Comparison of ENCODE assay signal across 9 cellular contexts in genomic region chr5:136174021-136174659, GRCh38. TPM values are rescaled to one million over a fixed set of nuclear protein-coding genes. Genes with fewer than 3 reads are reported as not detected.
DNase-seq lines count a peak whose midpoint lies in the region; ATAC-seq and TF ChIP-seq lines count a peak whose summit lies in the region.
"Had no signal": no experiment of that assay in that cellular context is flagged by ENCODE, and none has a peak within 500 bp of the region (broad histone marks: within the 10 kb centered on the region; RNA-seq: fewer than 3 reads in every experiment).

No MANE protein-coding gene starts in this region.

- no peaks in the 10 kb centered on the region for H3K9me3 ChIP-seq in mucosa of descending colon

- H3K27me3 Mint-ChIP-seq in activated CD8-positive, alpha-beta memory T cell treated with anti-CD3 and anti-CD28 coated beads, Interleukin-2, amount 10 ng/mL, durations not matched to agents 7 days and 5 days, result no peaks in the 10 kb centered on the region
- H3K27me3 Mint-ChIP-seq: stimulated activated naive CD8-positive, alpha-beta T cell treated with anti-CD3 and anti-CD28 coated beads, Interleukin-15, Interleukin-2, amounts not matched to agents 100 ng/mL and 50 ng/mL, for 24 hours had no signal

- H3K4me1 ChIP-seq in mucosa of descending colon (ENCODE audit: low read depth), result no peaks in the 10 kb centered on the region

- H3K36me3 ChIP-seq in mucosa of descending colon (ENCODE audit: low read depth), result no peaks in the 10 kb centered on the region

- CTCF ChIA-PET in activated CD8-positive, alpha-beta memory T cell treated with anti-CD3 and anti-CD28 coated beads, Interleukin-2, amount 10 ng/mL, durations not matched to agents 7 days and 5 days (lab: Charles Lee), result interaction anchor here (0.8 to 1.6 kb wide), 5 partner anchors 11 to 231 kb away, joined by 3 to 5 read pairs (median 3); no protein-coding TSS in a partner anchor

- no peak for DNase-seq in activated CD8-positive, alpha-beta memory T cell treated with anti-CD3 and anti-CD28 coated beads, Interleukin-2, amount 10 ng/mL, durations not matched to agents 7 days and 5 days
- no peak for DNase-seq in activated CD8-positive, alpha-beta memory T cell treated with anti-CD3 and anti-CD28 coated beads for 24 hours
- DNase-seq in NCI-H69 (lab: John Stamatoyannopoulos, UW) (peak; percentile 70), dermis blood vessel endothelial cell (peak; percentile 74), mucosa of descending colon (no peak), HK-2 (ENCODE audit: unreplicated experiment) (no peak)

- H3K4me3 Mint-ChIP-seq in activated CD8-positive, alpha-beta memory T cell treated with anti-CD3 and anti-CD28 coated beads, Interleukin-2, amount 10 ng/mL, durations not matched to agents 7 days and 5 days, result no peak overlapping the region
- H3K4me3 Mint-ChIP-seq: stimulated activated naive CD8-positive, alpha-beta T cell treated with anti-CD3 and anti-CD28 coated beads, Interleukin-15, Interleukin-2, amounts not matched to agents 100 ng/mL and 50 ng/mL, for 24 hours had no signal

- H3K27ac Mint-ChIP-seq in activated CD8-positive, alpha-beta memory T cell treated with anti-CD3 and anti-CD28 coated beads, Interleukin-2, amount 10 ng/mL, durations not matched to agents 7 days and 5 days, result no peak overlapping the region
- H3K27ac Mint-ChIP-seq: stimulated activated naive CD8-positive, alpha-beta T cell treated with anti-CD3 and anti-CD28 coated beads, Interleukin-15, Interleukin-2, amounts not matched to agents 100 ng/mL and 50 ng/mL, for 24 hours had no signal

- H3K9me3 Mint-ChIP-seq in activated CD8-positive, alpha-beta memory T cell treated with anti-CD3 and anti-CD28 coated beads, Interleukin-2, amount 10 ng/mL, durations not matched to agents 7 days and 5 days (ENCODE audit: low read depth), result no peaks in the 10 kb centered on the region
- H3K9me3 Mint-ChIP-seq: stimulated activated naive CD8-positive, alpha-beta T cell treated with anti-CD3 and anti-CD28 coated beads, Interleukin-15, Interleukin-2, amounts not matched to agents 100 ng/mL and 50 ng/mL, for 24 hours had no signal

- no peak overlapping the region for H3K4me3 ChIP-seq in mucosa of descending colon

- H3K4me1 Mint-ChIP-seq in activated CD8-positive, alpha-beta memory T cell treated with anti-CD3 and anti-CD28 coated beads, Interleukin-2, amount 10 ng/mL, durations not matched to agents 7 days and 5 days, result no peaks in the 10 kb centered on the region

- peaks cover 22% of the 10 kb centered on the region for H3K36me3 Mint-ChIP-seq in activated CD8-positive, alpha-beta memory T cell treated with anti-CD3 and anti-CD28 coated beads, Interleukin-2, amount 10 ng/mL, durations not matched to agents 7 days and 5 days

- intact Hi-C loops in mucosa of descending colon (cut with DNase I, micrococcal nuclease), result loop anchor here in 1 of 2 donors (10.0 kb wide), 1 partner anchor 229 kb away; no protein-coding TSS in a partner anchor

- peak; percentile 36 for ATAC-seq in activated CD8-positive, alpha-beta memory T cell treated with anti-CD3 and anti-CD28 coated beads, Interleukin-2, amount 10 ng/mL, durations not matched to agents 7 days and 5 days
- ATAC-seq in HG02852 (IDR thresholded peaks at IDR 0.05; ENCODE audit: unreplicated experiment) (peak; percentile 62), mucosa of descending colon (peak; percentile 78)
- ATAC-seq in activated CD4-positive, CD25-positive, alpha-beta regulatory T cell treated with anti-CD3 and anti-CD28 coated beads, Interleukin-2, amount 50 U/mL, for 24 hours, result no peak

- no peak for TF ChIP-seq CTCF in mucosa of descending colon (IDR thresholded peaks at IDR 0.05)

RNA-seq across cellular contexts. Expression of gene SMIM32, which starts 18.8 kb away (rescaled TPM):
- total RNA-seq in activated CD8-positive, alpha-beta memory T cell treated with anti-CD3 and anti-CD28 coated beads, Interleukin-2, amount 10 ng/mL, durations not matched to agents 7 days and 5 days, result not detected
- total RNA-seq in dermis blood vessel endothelial cell, result not detected in 2 replicates
- 10 to 100 TPM in 1 of 3 donors, 1 to 10 TPM in 2; 1.3 to 14.4 (median 7.9) TPM for total RNA-seq in mucosa of descending colon

RNA-seq across cellular contexts. Expression of gene SMAD5, which starts 41.5 kb away (rescaled TPM):
- 10 to 100 TPM; 16.8 to 21.8 TPM for total RNA-seq in activated CD8-positive, alpha-beta memory T cell treated with anti-CD3 and anti-CD28 coated beads, Interleukin-2, amount 10 ng/mL, durations not matched to agents 7 days and 5 days
- 41.4 and 49.5 TPM in 2 replicates for total RNA-seq in dermis blood vessel endothelial cell
- total RNA-seq in mucosa of descending colon, result 10 to 100 TPM; 39.7 to 79.8 (median 42.0) TPM

Comparison
In these comparisons a context has a peak if more than half of its experiments do, and no peak if none do; other contexts are left out.
1. ATAC-seq: peak in activated CD8-positive, alpha-beta memory T cell treated with anti-CD3 and anti-CD28 coated beads, Interleukin-2, amount 10 ng/mL, durations not matched to agents 7 days and 5 days (single experiment), HG02852 (single experiment) and mucosa of descending colon (single experiment); none in activated CD4-positive, CD25-positive, alpha-beta regulatory T cell treated with anti-CD3 and anti-CD28 coated beads, Interleukin-2, amount 50 U/mL, for 24 hours (0 of 2).
2. DNase-seq: peak in NCI-H69 (single experiment) and dermis blood vessel endothelial cell (single experiment); none in activated CD8-positive, alpha-beta memory T cell treated with anti-CD3 and anti-CD28 coated beads, Interleukin-2, amount 10 ng/mL, durations not matched to agents 7 days and 5 days (single experiment), activated CD8-positive, alpha-beta memory T cell treated with anti-CD3 and anti-CD28 coated beads for 24 hours (single experiment), mucosa of descending colon (0 of 3) and HK-2 (single experiment).